Comparison of ENCODE assay signal across 1 cellular context in genomic region chr3:52298147-52299098, GRCh38.
TF ChIP-seq lines count a peak whose summit lies in the region.

No MANE protein-coding gene starts in this region.

TF ChIP-seq in K562, 482 proteins besides CTCF, POLR2A, EP300 and RAD21 (continued from another document):
- TF ChIP-seq ZNF318 (IDR thresholded peaks at IDR 0.05; ENCODE audit: borderline replicate concordance in 1 of 2, low read depth in 1 of 2) (no peak), ZNF165 (CRISPR knock-in tag; IDR thresholded peaks at IDR 0.05; ENCODE audit: borderline replicate concordance) (no peak), DPF2 (IDR thresholded peaks at IDR 0.05) (no peak), DNMT1 (IDR thresholded peaks at IDR 0.05) (no peak), BCOR (IDR thresholded peaks at IDR 0.05) (no peak), ZBTB2 (IDR thresholded peaks at IDR 0.05) (no peak), HOXB6 (CRISPR knock-in tag; IDR thresholded peaks at IDR 0.05; ENCODE audit: borderline replicate concordance) (no peak), VEZF1 (CRISPR knock-in tag; IDR thresholded peaks at IDR 0.05) (peak; percentile 86), ZNF740 (CRISPR knock-in tag; IDR thresholded peaks at IDR 0.05) (no peak), ZNF740 (tag; IDR thresholded peaks at IDR 0.05) (0 out of 4 replicates have a peak, but pooled peaks of 1 of the 2 experiments have one; percentile 16), LARP7 (IDR thresholded peaks at IDR 0.05) (no peak), BRF1 (IDR thresholded peaks at IDR 0.05; ENCODE audit: borderline replicate concordance, extremely low read depth, insufficient read length) (no peak), EGR1 (conservative IDR thresholded peaks at IDR 0.05) (peak; percentile 18; the same call in 1 of the 2 replicates), ARID4B (CRISPR knock-in tag; IDR thresholded peaks at IDR 0.05) (0 out of 2 replicates have a peak, but pooled peaks have one; percentile 28), TEAD2 (tag; IDR thresholded peaks at IDR 0.05) (no peak), MAZ (CRISPR knock-in tag; conservative IDR thresholded peaks at IDR 0.05 in 1 of 2, IDR thresholded peaks at IDR 0.05 in 1 of 2) (peak in 1 of 2 experiments; percentile 73; a peak in 2 of 4 replicates), ZNF134 (CRISPR knock-in tag; conservative IDR thresholded peaks at IDR 0.05) (no peak), TSHZ1 (CRISPR knock-in tag; IDR thresholded peaks at IDR 0.05) (no peak), SPI1 (IDR thresholded peaks at IDR 0.05; ENCODE audit: borderline replicate concordance, low read depth, low read length) (no peak)
